Comparison of ENCODE assay signal across 14 cellular contexts in the genomic region with DNA sequence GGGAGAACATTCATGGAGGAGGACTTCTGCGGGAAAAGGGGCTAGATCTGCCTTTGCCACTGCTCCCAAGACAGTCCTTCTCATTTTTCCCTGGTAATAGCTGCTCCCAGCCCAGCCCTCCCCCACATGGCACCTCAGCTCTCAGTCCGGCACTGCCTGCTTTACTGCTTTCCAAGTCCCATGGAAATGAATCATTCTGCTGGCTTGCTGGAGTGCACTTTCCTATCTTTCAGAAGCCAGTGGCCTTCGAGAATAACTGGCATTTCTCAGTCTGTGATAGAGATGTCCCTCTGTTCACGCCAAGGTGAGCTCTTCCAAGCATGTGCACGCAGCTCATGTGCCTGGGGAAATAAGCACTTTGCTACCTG.
DNase-seq lines count a peak whose midpoint lies in the region; ATAC-seq and TF ChIP-seq lines count a peak whose summit lies in the region.
"Had no signal": no experiment of that assay in that cellular context is flagged by ENCODE, and none has a peak within 500 bp of the region (broad histone marks: within the 10 kb centered on the region; RNA-seq: fewer than 3 reads in every experiment).

No MANE protein-coding gene starts in this region.

- no peak overlapping the region for H3K4me3 ChIP-seq in rectal smooth muscle tissue (ENCODE audit: low read length)
- H3K4me3 ChIP-seq: BLaER1 had no signal

- no peaks in the 10 kb centered on the region for H3K27me3 ChIP-seq in rectal smooth muscle tissue (ENCODE audit: control insufficient read depth, insufficient read depth, low read length)
- H3K27me3 ChIP-seq: BLaER1 had no signal

- no peak overlapping the region for H3K9ac ChIP-seq in rectal smooth muscle tissue (ENCODE audit: low read length)
- H3K9ac ChIP-seq: BLaER1 had no signal

- peak; percentile 71 for ATAC-seq in SK-N-SH treated with all-trans-retinoic acid at 6 μM for 48 hours
- no peak for ATAC-seq in HG03520 (IDR thresholded peaks at IDR 0.05; ENCODE audit: unreplicated experiment)
- ATAC-seq in natural killer cell: no peak

- peaks cover 7 to 11% of the 10 kb centered on the region in 2 donors for H3K27me3 Mint-ChIP-seq in natural killer cell (ENCODE audit: low read depth in 2 of 2)
- H3K27me3 Mint-ChIP-seq: activated naive CD8-positive, alpha-beta T cell; memory B cell had no signal

- no peak overlapping the region for H3K27ac Mint-ChIP-seq in natural killer cell
- H3K27ac Mint-ChIP-seq: activated naive CD8-positive, alpha-beta T cell; memory B cell had no signal

- H3K4me1 ChIP-seq in rectal smooth muscle tissue (ENCODE audit: control insufficient read depth, insufficient read depth, low read length): peaks cover 10% of the 10 kb centered on the region

- intact Hi-C loops in natural killer cell (cut with micrococcal nuclease): no loop called here

- H3K36me3 Mint-ChIP-seq in natural killer cell: no peaks in the 10 kb centered on the region
- H3K36me3 Mint-ChIP-seq: activated naive CD8-positive, alpha-beta T cell; memory B cell had no signal

- DNase-seq in Daoy (ENCODE audit: low read depth) (peak; percentile 45), fibroblast of peridontal ligament (ENCODE audit: extremely low read depth) (peak; percentile 66), natural killer cell (no peak), DMS153 treated with DMSO at 0.1 percent for 48 hours (lab: John Stamatoyannopoulos, UW; ENCODE audit: unreplicated experiment) (no peak), NCI-H128 (lab: John Stamatoyannopoulos, UW; ENCODE audit: unreplicated experiment) (no peak)
- DNase-seq: activated CD4-positive, alpha-beta T cell treated with anti-CD3 and anti-CD28 coated beads, Interleukin-2, amount 50 U/mL, for 48 hours; NCI-H1048 had no signal

- no peaks in the 10 kb centered on the region for H3K36me3 ChIP-seq in rectal smooth muscle tissue (ENCODE audit: control insufficient read depth, insufficient read depth, low read length)
- H3K36me3 ChIP-seq: BLaER1 had no signal

- H3K9me3 Mint-ChIP-seq in natural killer cell: no peaks in the 10 kb centered on the region
- H3K9me3 Mint-ChIP-seq: memory B cell had no signal

- H3K4me3 Mint-ChIP-seq in natural killer cell: no peak overlapping the region
- H3K4me3 Mint-ChIP-seq: activated naive CD8-positive, alpha-beta T cell; memory B cell had no signal

- TF ChIP-seq CTCF in natural killer cell (IDR thresholded peaks at IDR 0.05): no peak

- H3K4me1 Mint-ChIP-seq in natural killer cell: no peaks in the 10 kb centered on the region

- peak overlapping the region; percentile 38 for H3K27ac ChIP-seq in rectal smooth muscle tissue (ENCODE audit: low read depth, low read length)
- H3K27ac ChIP-seq: BLaER1, HL-60 had no signal

TF ChIP-seq in SK-N-SH treated with all-trans-retinoic acid at 6 μM for 48 hours, 23 proteins besides CTCF, POLR2A, EP300 and RAD21:
- TF ChIP-seq RARB (CRISPR knock-in tag; IDR thresholded peaks at IDR 0.05): no peak
- TF ChIP-seq TCF4 (CRISPR knock-in tag; IDR thresholded peaks at IDR 0.05; ENCODE audit: borderline replicate concordance): no peak
- TF ChIP-seq CSDC2 (CRISPR knock-in tag; IDR thresholded peaks at IDR 0.05): no peak
- TF ChIP-seq GLIS3 (CRISPR knock-in tag; IDR thresholded peaks at IDR 0.05): no peak
- TF ChIP-seq BACH2 (CRISPR knock-in tag; IDR thresholded peaks at IDR 0.05; ENCODE audit: borderline replicate concordance): no peak
- TF ChIP-seq OSR1 (CRISPR knock-in tag; IDR thresholded peaks at IDR 0.05): no peak
- no peak for TF ChIP-seq ISL1 (CRISPR knock-in tag; IDR thresholded peaks at IDR 0.05)
- no peak for TF ChIP-seq ZFP3 (CRISPR knock-in tag; IDR thresholded peaks at IDR 0.05)
- TF ChIP-seq, protein P1, sequence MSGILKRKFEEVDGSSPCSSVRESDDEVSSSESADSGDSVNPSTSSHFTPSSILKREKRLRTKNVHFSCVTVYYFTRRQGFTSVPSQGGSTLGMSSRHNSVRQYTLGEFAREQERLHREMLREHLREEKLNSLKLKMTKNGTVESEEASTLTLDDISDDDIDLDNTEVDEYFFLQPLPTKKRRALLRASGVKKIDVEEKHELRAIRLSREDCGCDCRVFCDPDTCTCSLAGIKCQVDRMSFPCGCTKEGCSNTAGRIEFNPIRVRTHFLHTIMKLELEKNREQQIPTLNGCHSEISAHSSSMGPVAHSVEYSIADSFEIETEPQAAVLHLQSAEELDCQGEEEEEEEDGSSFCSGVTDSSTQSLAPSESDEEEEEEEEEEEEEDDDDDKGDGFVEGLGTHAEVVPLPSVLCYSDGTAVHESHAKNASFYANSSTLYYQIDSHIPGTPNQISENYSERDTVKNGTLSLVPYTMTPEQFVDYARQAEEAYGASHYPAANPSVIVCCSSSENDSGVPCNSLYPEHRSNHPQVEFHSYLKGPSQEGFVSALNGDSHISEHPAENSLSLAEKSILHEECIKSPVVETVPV (CRISPR knock-in tag; IDR thresholded peaks at IDR 0.05): no peak
- TF ChIP-seq ZNF70 (CRISPR knock-in tag; IDR thresholded peaks at IDR 0.05): no peak
- no peak for TF ChIP-seq ESRRG (CRISPR knock-in tag; IDR thresholded peaks at IDR 0.05)
- no peak for TF ChIP-seq TOX (CRISPR knock-in tag; IDR thresholded peaks at IDR 0.05; ENCODE audit: borderline replicate concordance)
- no peak for TF ChIP-seq PPARA (CRISPR knock-in tag; IDR thresholded peaks at IDR 0.05; ENCODE audit: borderline replicate concordance)
- no peak for TF ChIP-seq ZNF8 (CRISPR knock-in tag; IDR thresholded peaks at IDR 0.05)

Comparison
In these comparisons a context has a peak if more than half of its experiments do, and no peak if none do; other contexts are left out.
1. DNase-seq: peak in Daoy (single experiment) and fibroblast of peridontal ligament (single experiment); none in natural killer cell (single experiment), DMS153 treated with DMSO at 0.1 percent for 48 hours (single experiment) and NCI-H128 (single experiment).